In genomic region chr2:17849260-17849659, GRCh38 we compare ENCODE assay signal across 1 cellular context.
TF ChIP-seq lines count a peak whose summit lies in the region.

No MANE protein-coding gene starts in this region.

TF ChIP-seq in H1, 55 proteins besides CTCF, POLR2A, EP300 and RAD21 (continued from another document):
- no peak for TF ChIP-seq KDM1A (IDR thresholded peaks at IDR 0.05; ENCODE audit: borderline replicate concordance, low read length)
- TF ChIP-seq, protein P1, sequence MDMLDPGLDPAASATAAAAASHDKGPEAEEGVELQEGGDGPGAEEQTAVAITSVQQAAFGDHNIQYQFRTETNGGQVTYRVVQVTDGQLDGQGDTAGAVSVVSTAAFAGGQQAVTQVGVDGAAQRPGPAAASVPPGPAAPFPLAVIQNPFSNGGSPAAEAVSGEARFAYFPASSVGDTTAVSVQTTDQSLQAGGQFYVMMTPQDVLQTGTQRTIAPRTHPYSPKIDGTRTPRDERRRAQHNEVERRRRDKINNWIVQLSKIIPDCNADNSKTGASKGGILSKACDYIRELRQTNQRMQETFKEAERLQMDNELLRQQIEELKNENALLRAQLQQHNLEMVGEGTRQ (IDR thresholded peaks at IDR 0.05; ENCODE audit: low read length): no peak
- TF ChIP-seq POU5F1 (IDR thresholded peaks at IDR 0.05; ENCODE audit: low read depth, low read length): no peak
- no peak for TF ChIP-seq JUND (IDR thresholded peaks at IDR 0.05; ENCODE audit: low read length)
- no peak for TF ChIP-seq SAP30 (IDR thresholded peaks at IDR 0.05; ENCODE audit: insufficient read depth, insufficient replicate concordance, low read length)
- no peak for TF ChIP-seq SP4 (IDR thresholded peaks at IDR 0.05; ENCODE audit: low read length)
- no peak for TF ChIP-seq TAF7 (optimal IDR thresholded peaks at IDR 0.05; ENCODE audit: borderline replicate concordance, low read depth, low read length)
- TF ChIP-seq, protein P2, sequence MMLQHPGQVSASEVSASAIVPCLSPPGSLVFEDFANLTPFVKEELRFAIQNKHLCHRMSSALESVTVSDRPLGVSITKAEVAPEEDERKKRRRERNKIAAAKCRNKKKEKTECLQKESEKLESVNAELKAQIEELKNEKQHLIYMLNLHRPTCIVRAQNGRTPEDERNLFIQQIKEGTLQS (IDR thresholded peaks at IDR 0.05; ENCODE audit: insufficient read depth, low read depth, low read length): no peak
- no peak for TF ChIP-seq BCL11A (IDR thresholded peaks at IDR 0.05; ENCODE audit: low read depth in 2 of 2, low read length in 2 of 2)
- TF ChIP-seq MAFK (IDR thresholded peaks at IDR 0.05; ENCODE audit: low read depth, low read length): no peak
- TF ChIP-seq SIRT6 (IDR thresholded peaks at IDR 0.05; ENCODE audit: low read length): no peak
